12 cellular contexts compared by ENCODE assay signal in the genomic region with DNA sequence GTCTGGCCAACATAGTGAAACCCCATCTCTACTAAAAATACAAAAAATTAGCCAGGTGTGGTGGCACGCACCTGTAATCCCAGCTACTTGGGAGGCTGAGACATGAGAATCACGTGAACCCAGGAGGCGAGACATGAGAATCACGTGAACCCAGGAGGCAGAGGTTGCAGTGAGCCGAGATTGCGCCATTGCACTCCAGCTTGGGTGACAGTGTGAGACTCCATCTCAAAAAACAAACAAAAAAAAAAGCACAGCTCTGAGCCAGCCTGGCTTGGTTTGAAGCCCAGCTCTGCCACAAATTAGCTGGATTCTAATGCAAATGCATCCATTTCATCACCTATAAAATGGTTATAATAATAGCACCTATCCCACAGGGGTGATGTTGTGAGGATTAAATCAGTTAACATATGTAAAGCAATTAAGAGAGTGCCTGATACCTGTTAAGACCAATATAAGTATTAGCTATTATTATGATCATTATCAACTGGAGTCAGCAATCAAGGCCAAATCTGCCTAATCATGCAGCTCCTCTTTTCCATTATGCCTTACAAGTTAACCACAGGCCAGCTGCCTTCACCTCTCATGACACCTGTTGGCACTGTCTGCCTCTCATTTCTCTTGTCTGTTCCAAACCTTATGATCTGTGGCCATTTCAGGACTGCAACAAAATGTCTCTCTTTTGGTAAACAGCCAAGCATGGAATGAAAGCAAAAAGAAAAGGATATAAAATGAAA. TPM values are rescaled to one million over a fixed set of nuclear protein-coding genes. Genes with fewer than 3 reads are reported as not detected.
A peak's percentile ranks its signal among the peaks of the same experiment; 100 is the strongest.
DNase-seq lines count a peak whose midpoint lies in the region; ATAC-seq and TF ChIP-seq lines count a peak whose summit lies in the region.
"Had no signal": no experiment of that assay in that cellular context is flagged by ENCODE, and none has a peak within 500 bp of the region (broad histone marks: within the 10 kb centered on the region; RNA-seq: fewer than 3 reads in every experiment).

No MANE protein-coding gene starts in this region.

- no peaks in the 10 kb centered on the region for H3K9me3 Mint-ChIP-seq in stimulated activated naive CD8-positive, alpha-beta T cell treated with anti-CD3 and anti-CD28 coated beads, Interleukin-15, Interleukin-2, amounts not matched to agents 100 ng/mL and 50 ng/mL, for 24 hours

- peak overlapping the region; percentile 59 for H3K27ac Mint-ChIP-seq in stimulated activated naive CD8-positive, alpha-beta T cell treated with anti-CD3 and anti-CD28 coated beads, Interleukin-15, Interleukin-2, amounts not matched to agents 100 ng/mL and 50 ng/mL, for 24 hours

- peaks cover 8% of the 10 kb centered on the region for H3K36me3 Mint-ChIP-seq in stimulated activated naive CD8-positive, alpha-beta T cell treated with anti-CD3 and anti-CD28 coated beads, Interleukin-15, Interleukin-2, amounts not matched to agents 100 ng/mL and 50 ng/mL, for 24 hours (ENCODE audit: low read depth)

- H3K4me3 Mint-ChIP-seq in stimulated activated naive CD8-positive, alpha-beta T cell treated with anti-CD3 and anti-CD28 coated beads, Interleukin-15, Interleukin-2, amounts not matched to agents 100 ng/mL and 50 ng/mL, for 24 hours: peak overlapping the region; percentile 94

- H3K27me3 ChIP-seq in dorsolateral prefrontal cortex: no peaks in the 10 kb centered on the region
- H3K27me3 ChIP-seq: upper lobe of left lung had no signal

- peaks cover 66% of the 10 kb centered on the region for H3K4me1 Mint-ChIP-seq in stimulated activated naive CD8-positive, alpha-beta T cell treated with anti-CD3 and anti-CD28 coated beads, Interleukin-15, Interleukin-2, amounts not matched to agents 100 ng/mL and 50 ng/mL, for 24 hours (ENCODE audit: low read depth)

- no peak for TF ChIP-seq CTCF in dorsolateral prefrontal cortex (IDR thresholded peaks at IDR 0.05 in 54 of 56, conservative IDR thresholded peaks at IDR 0.05 in 2 of 56; ENCODE audit: low read depth in 1 of 56, partially characterized antibody in 56 of 56)

- no peak for DNase-seq in stimulated activated naive CD8-positive, alpha-beta T cell treated with anti-CD3 and anti-CD28 coated beads, Interleukin-15, Interleukin-2, amounts not matched to agents 100 U/mL and 50 U/mL, for 24 hours
- DNase-seq in NCI-H82 (lab: John Stamatoyannopoulos, UW): peak; percentile 42
- DNase-seq in dorsolateral prefrontal cortex: no peak
- DNase-seq in NCI-H2227 (lab: John Stamatoyannopoulos, UW; ENCODE audit: unreplicated experiment): no peak
- no peak for DNase-seq in left cardiac atrium
- DNase-seq: activated naive CD4-positive, alpha-beta T cell; H7; occipital lobe; upper lobe of left lung had no signal

- H3K27me3 Mint-ChIP-seq in stimulated activated naive CD8-positive, alpha-beta T cell treated with anti-CD3 and anti-CD28 coated beads, Interleukin-15, Interleukin-2, amounts not matched to agents 100 ng/mL and 50 ng/mL, for 24 hours: no peaks in the 10 kb centered on the region

- peak overlapping the region in 55 of 59 donors; percentile 5 to 98 (median 86) for H3K4me3 ChIP-seq in dorsolateral prefrontal cortex

- ATAC-seq in stimulated activated naive CD8-positive, alpha-beta T cell treated with anti-CD3 and anti-CD28 coated beads, Interleukin-15, Interleukin-2, amounts not matched to agents 100 U/mL and 50 U/mL, for 24 hours: no peak
- ATAC-seq in HG03280 (IDR thresholded peaks at IDR 0.05; ENCODE audit: unreplicated experiment) (no peak), GM18520 (IDR thresholded peaks at IDR 0.05; ENCODE audit: unreplicated experiment) (no peak), left cardiac atrium (no peak)

- intact Hi-C loops in dorsolateral prefrontal cortex (cut with DNase I) (no loop called here), left cardiac atrium (cut with DNase I) (no loop called here)

- H3K27ac ChIP-seq in dorsolateral prefrontal cortex: peak overlapping the region in 28 of 59 donors; percentile 0 to 90 (median 48)

RNA-seq across cellular contexts. Expression of gene GNPTAB, which starts 2.1 kb away (rescaled TPM):
- total RNA-seq in dorsolateral prefrontal cortex (100 to 1,000 TPM in 5 of 120 experiments, 10 to 100 TPM in 115; 43.8 to 111 (median 81.7) TPM), left cardiac atrium (10 to 100 TPM; 41.1 to 45.1 TPM)

RNA-seq across cellular contexts. Expression of gene DRAM1, which starts 48.8 kb away (rescaled TPM):
- total RNA-seq in dorsolateral prefrontal cortex (1 to 10 TPM; 1.5 to 7.6 (median 3.3) TPM), left cardiac atrium (10 to 100 TPM in 1 of 2 donors, 1 to 10 TPM in 1; 9.4 to 14.2 TPM)
